In genomic region chr3:45951946-45952345, GRCh38 we compare ENCODE assay signal across 26 cellular contexts. TPM values are rescaled to one million over a fixed set of nuclear protein-coding genes. Genes with fewer than 3 reads are reported as not detected.
A peak's percentile ranks its signal among the peaks of the same experiment; 100 is the strongest.
DNase-seq lines count a peak whose midpoint lies in the region; ATAC-seq, FAIRE-seq and TF ChIP-seq lines count a peak whose summit lies in the region.
"Had no signal": no experiment of that assay in that cellular context is flagged by ENCODE, and none has a peak within 500 bp of the region (broad histone marks: within the 10 kb centered on the region; RNA-seq: fewer than 3 reads in every experiment).

No MANE protein-coding gene starts in this region.

- FAIRE-seq in GM12891 (lab: Jason Lieb, UNC) = no peak
- FAIRE-seq: kidney had no signal

- ATAC-seq in natural killer cell treated with Interleukin-12 subunit alpha and Interleukin-12 subunit beta and Interleukin-15 and Interleukin-18, amount 100 ng/mL, for 72 hours = no peak
- ATAC-seq in natural killer cell (no peak), sciatic nerve (no peak), GM19397 (IDR thresholded peaks at IDR 0.05; ENCODE audit: unreplicated experiment) (no peak)
- ATAC-seq: naive thymus-derived CD4-positive, alpha-beta T cell; upper lobe of right lung had no signal

- H3K4me1 Mint-ChIP-seq in T-helper 1 cell treated with Interleukin-12 subunit alpha and Interleukin-12 subunit beta and Interleukin-4 antibody, amounts not matched to agents 30 μg/mL and 1 μg/mL, for 36 hours (ENCODE audit: low read depth) = peaks cover 63% of the 10 kb centered on the region
- peaks cover 45 to 48% of the 10 kb centered on the region in 2 donors for H3K4me1 Mint-ChIP-seq in natural killer cell treated with Interleukin-12 subunit alpha and Interleukin-12 subunit beta and Interleukin-15 and Interleukin-18, amount 100 ng/mL, for 72 hours (ENCODE audit: low read depth in 2 of 2)
- peaks cover 39 to 40% of the 10 kb centered on the region in 2 donors for H3K4me1 Mint-ChIP-seq in natural killer cell
- H3K4me1 Mint-ChIP-seq: CD14-positive monocyte had no signal

- H3K27me3 Mint-ChIP-seq in T-helper 1 cell treated with Interleukin-12 subunit alpha and Interleukin-12 subunit beta and Interleukin-4 antibody, amounts not matched to agents 30 μg/mL and 1 μg/mL, for 36 hours (ENCODE audit: low read depth) = no peaks in the 10 kb centered on the region
- peaks cover 0 to 2% of the 10 kb centered on the region in 2 donors for H3K27me3 Mint-ChIP-seq in natural killer cell treated with Interleukin-12 subunit alpha and Interleukin-12 subunit beta and Interleukin-15 and Interleukin-18, amount 100 ng/mL, for 72 hours
- H3K27me3 Mint-ChIP-seq in natural killer cell (ENCODE audit: low read depth in 2 of 2) = no peaks in the 10 kb centered on the region
- H3K27me3 Mint-ChIP-seq: naive thymus-derived CD4-positive, alpha-beta T cell had no signal

- TF ChIP-seq POLR2A in erythroblast (IDR thresholded peaks at IDR 0.05; ENCODE audit: low read length) (no peak), GM12891 (IDR thresholded peaks at IDR 0.05; ENCODE audit: low read depth, low read length) (no peak)

- TF ChIP-seq CTCF in natural killer cell (IDR thresholded peaks at IDR 0.05) = no peak

- no peaks in the 10 kb centered on the region for H3K9me3 Mint-ChIP-seq in T-helper 1 cell treated with Interleukin-12 subunit alpha and Interleukin-12 subunit beta and Interleukin-4 antibody, amounts not matched to agents 30 μg/mL and 1 μg/mL, for 36 hours
- H3K9me3 Mint-ChIP-seq in natural killer cell treated with Interleukin-12 subunit alpha and Interleukin-12 subunit beta and Interleukin-15 and Interleukin-18, amount 100 ng/mL, for 72 hours = no peaks in the 10 kb centered on the region
- no peaks in the 10 kb centered on the region for H3K9me3 Mint-ChIP-seq in natural killer cell
- H3K9me3 Mint-ChIP-seq: CD14-positive monocyte; naive thymus-derived CD4-positive, alpha-beta T cell had no signal

- no peak for DNase-seq in T-helper 1 cell
- DNase-seq in natural killer cell treated with Interleukin-12 subunit alpha and Interleukin-12 subunit beta and Interleukin-15 and Interleukin-18, amount 100 ng/mL, for 72 hours (ENCODE audit: low spot score) = no peak
- no peak for DNase-seq in natural killer cell
- peak; percentile 2 for DNase-seq in sciatic nerve (ENCODE audit: low spot score)
- no peak for DNase-seq in erythroblast (lab: John Stamatoyannopoulos, UW)
- DNase-seq in GM12891 (ENCODE audit: insufficient read length, low spot score) = no peak
- DNase-seq: activated effector memory CD4-positive, alpha-beta T cell treated with Interleukin-2 at 50 U/mL for 16 hours; DMS 273 treated with DMSO at 0.1 percent for 48 hours; glutamatergic neuron; H7; kidney; midbrain; MV-4-11; NCI-H1436 treated with DMSO at 0.1 percent for 48 hours; NCI-H345; NCI-H748 treated with DMSO at 0.1 percent for 48 hours; stimulated activated CD4-positive, alpha-beta T cell treated with anti-CD3 and anti-CD28 coated beads, Interleukin-2, amount 100 ng/mL, for 48 hours had no signal

- intact Hi-C loops in natural killer cell (cut with micrococcal nuclease) (no loop called here), sciatic nerve (cut with DNase I) (no loop called here)

- H3K4me3 Mint-ChIP-seq in T-helper 1 cell treated with Interleukin-12 subunit alpha and Interleukin-12 subunit beta and Interleukin-4 antibody, amounts not matched to agents 30 μg/mL and 1 μg/mL, for 36 hours = no peak overlapping the region
- no peak overlapping the region for H3K4me3 Mint-ChIP-seq in natural killer cell treated with Interleukin-12 subunit alpha and Interleukin-12 subunit beta and Interleukin-15 and Interleukin-18, amount 100 ng/mL, for 72 hours
- no peak overlapping the region for H3K4me3 Mint-ChIP-seq in natural killer cell
- H3K4me3 Mint-ChIP-seq: CD14-positive monocyte had no signal

- peak overlapping the region; percentile 67 for H3K27ac Mint-ChIP-seq in T-helper 1 cell treated with Interleukin-12 subunit alpha and Interleukin-12 subunit beta and Interleukin-4 antibody, amounts not matched to agents 30 μg/mL and 1 μg/mL, for 36 hours
- H3K27ac Mint-ChIP-seq in natural killer cell treated with Interleukin-12 subunit alpha and Interleukin-12 subunit beta and Interleukin-15 and Interleukin-18, amount 100 ng/mL, for 72 hours = peak overlapping the region; percentile 78 to 80
- peak overlapping the region in 1 of 2 donors; percentile 73 for H3K27ac Mint-ChIP-seq in natural killer cell

- H3K36me3 Mint-ChIP-seq in T-helper 1 cell treated with Interleukin-12 subunit alpha and Interleukin-12 subunit beta and Interleukin-4 antibody, amounts not matched to agents 30 μg/mL and 1 μg/mL, for 36 hours (ENCODE audit: low read depth) = peaks cover 92% of the 10 kb centered on the region
- peaks cover 37% of the 10 kb centered on the region for H3K36me3 Mint-ChIP-seq in natural killer cell treated with Interleukin-12 subunit alpha and Interleukin-12 subunit beta and Interleukin-15 and Interleukin-18, amount 100 ng/mL, for 72 hours
- H3K36me3 Mint-ChIP-seq in natural killer cell = peaks cover 19% of the 10 kb centered on the region

TF ChIP-seq in GM12891, 5 proteins besides CTCF, POLR2A, EP300 and RAD21:
- no peak for TF ChIP-seq PAX5 (IDR thresholded peaks at IDR 0.05; ENCODE audit: insufficient read depth, low read length, severe bottlenecking)
- TF ChIP-seq SPI1 (IDR thresholded peaks at IDR 0.05; ENCODE audit: low read depth, low read length) = no peak
- TF ChIP-seq POU2F2 (IDR thresholded peaks at IDR 0.05; ENCODE audit: low read depth, low read length) = no peak
- no peak for TF ChIP-seq TAF1 (IDR thresholded peaks at IDR 0.05; ENCODE audit: low read depth, low read length)
- no peak for TF ChIP-seq POLR2AphosphoS5 (IDR thresholded peaks at IDR 0.05; ENCODE audit: low read depth, low read length)

RNA-seq across cellular contexts. Expression of gene CXCR6, which starts 8.7 kb away (rescaled TPM):
- total RNA-seq in natural killer cell treated with Interleukin-12 subunit alpha and Interleukin-12 subunit beta and Interleukin-15 and Interleukin-18, amount 100 ng/mL, for 72 hours = 1 to 10 TPM; 4.0 to 5.3 TPM
- total RNA-seq in natural killer cell (1 to 10 TPM in 2 of 3 donors, under 1 TPM in 1; 0.95 to 2.1 (median 1.7) TPM), sciatic nerve (0.49 TPM)
- polyA plus RNA-seq in GM12891 (2012; ENCODE audit: low read depth, missing spikeins) = 0.26 TPM
- total RNA-seq: cerebellum, H7, LHCN-M2, osteoblast, SK-MEL-5 had no signal

RNA-seq across cellular contexts. Expression of gene FYCO1, which starts 43.7 kb away (rescaled TPM):
- total RNA-seq in natural killer cell treated with Interleukin-12 subunit alpha and Interleukin-12 subunit beta and Interleukin-15 and Interleukin-18, amount 100 ng/mL, for 72 hours = 10 to 100 TPM; 14.6 to 30.3 TPM
- total RNA-seq in natural killer cell = 10 to 100 TPM; 23.0 to 28.4 (median 27.5) TPM
- total RNA-seq in sciatic nerve = 60.6 TPM
- polyA plus RNA-seq in GM12891 (2012; ENCODE audit: low read depth, missing spikeins) = 4.2 TPM
